In genomic region chr2:17171446-17172049, GRCh38 we compare ENCODE assay signal across 8 cellular contexts.
DNase-seq lines count a peak whose midpoint lies in the region; ATAC-seq, FAIRE-seq and TF ChIP-seq lines count a peak whose summit lies in the region.

No MANE protein-coding gene starts in this region.

- TF ChIP-seq CTCF in AG09309 (IDR thresholded peaks at IDR 0.05; ENCODE audit: control insufficient read depth, insufficient read depth, low read depth, low read length, missing control alignments) (peak; percentile 84), RWPE1 (conservative IDR thresholded peaks at IDR 0.05; ENCODE audit: low read depth) (peak; percentile 34)

- H3K27ac Mint-ChIP-seq in activated CD4-positive, alpha-beta memory T cell treated with anti-CD3 and anti-CD28 coated beads for 36 hours, result no peak overlapping the region

- H3K9me3 ChIP-seq in small intestine (ENCODE audit: control insufficient read depth, low read depth), result no peaks in the 10 kb centered on the region

- POLR2A ChIA-PET in RWPE1 (lab: Yijun Ruan, JAX; ENCODE audit: low non-redundant PET), result no interaction called here
- POLR2A ChIA-PET in activated CD4-positive, alpha-beta memory T cell treated with anti-CD3 and anti-CD28 coated beads for 36 hours (lab: Charles Lee), result no interaction called here

- WGBS in small intestine, 3 donors, result 42 to 48% (median 44%) methylated on average over 7 of the region's 7 CpGs

- peaks cover 0 to 2% of the 10 kb centered on the region in 2 donors for H3K27me3 ChIP-seq in small intestine (ENCODE audit: control insufficient read depth in 2 of 2, insufficient read depth in 2 of 2, low read length in 2 of 2)

- H3K4me3 ChIP-seq in AG09309 (ENCODE audit: control insufficient read depth, low read depth, low read length), result no peak overlapping the region
- H3K4me3 ChIP-seq in small intestine (ENCODE audit: low read depth in 1 of 2, low read length in 2 of 2), result no peak overlapping the region

- no peaks in the 10 kb centered on the region for H3K36me3 ChIP-seq in small intestine (ENCODE audit: control insufficient read depth in 2 of 2, insufficient read depth in 2 of 2, low read length in 2 of 2)

- no peaks in the 10 kb centered on the region for H3K4me1 Mint-ChIP-seq in activated CD4-positive, alpha-beta memory T cell treated with anti-CD3 and anti-CD28 coated beads for 36 hours (ENCODE audit: low read depth)

- no peaks in the 10 kb centered on the region for H3K36me3 Mint-ChIP-seq in activated CD4-positive, alpha-beta memory T cell treated with anti-CD3 and anti-CD28 coated beads for 36 hours

- peak; percentile 86 for ATAC-seq in GM18868 (IDR thresholded peaks at IDR 0.05; ENCODE audit: unreplicated experiment)
- peak; percentile 72 for ATAC-seq in HG03066 (IDR thresholded peaks at IDR 0.05; ENCODE audit: low read depth, unreplicated experiment)
- ATAC-seq in Right ventricle myocardium superior (ENCODE audit: poor library complexity), result peak; percentile 80
- no peak for ATAC-seq in HG03095 (IDR thresholded peaks at IDR 0.05; ENCODE audit: unreplicated experiment)

- H3K27ac ChIP-seq in RWPE1 (no peak overlapping the region), small intestine (ENCODE audit: low read depth in 1 of 2, low read length in 1 of 2) (no peak overlapping the region)

- no peaks in the 10 kb centered on the region for H3K27me3 Mint-ChIP-seq in activated CD4-positive, alpha-beta memory T cell treated with anti-CD3 and anti-CD28 coated beads for 36 hours

- H3K4me3 Mint-ChIP-seq in activated CD4-positive, alpha-beta memory T cell treated with anti-CD3 and anti-CD28 coated beads for 36 hours, result no peak overlapping the region

- intact Hi-C loops in Right ventricle myocardium superior (cut with DNase I), result no loop called here
- intact Hi-C loops in activated CD4-positive, alpha-beta memory T cell treated with anti-CD3 and anti-CD28 coated beads for 36 hours (cut with micrococcal nuclease), result no loop called here

- no peaks in the 10 kb centered on the region for H3K4me1 ChIP-seq in small intestine (ENCODE audit: control insufficient read depth in 2 of 2, insufficient read depth in 1 of 2, low read depth in 1 of 2, low read length in 1 of 2)

- FAIRE-seq in small intestine (lab: Jason Lieb, UNC), result no peak

- H3K9me3 Mint-ChIP-seq in activated CD4-positive, alpha-beta memory T cell treated with anti-CD3 and anti-CD28 coated beads for 36 hours, result peaks cover 6% of the 10 kb centered on the region

- CTCF ChIA-PET in RWPE1 (lab: Yijun Ruan, JAX), result no interaction called here
- CTCF ChIA-PET in activated CD4-positive, alpha-beta memory T cell treated with anti-CD3 and anti-CD28 coated beads for 36 hours (lab: Charles Lee), result no interaction called here

- DNase-seq in AG09309 (ENCODE audit: low read depth), result peak; percentile 7
- peak; percentile 20 for DNase-seq in RWPE1 (ENCODE audit: low spot score)
- DNase-seq in Right ventricle myocardium superior, result no peak
- DNase-seq in small intestine, result peak; percentile 13
- no peak for DNase-seq in activated CD4-positive, alpha-beta memory T cell treated with anti-CD3 and anti-CD28 coated beads for 36 hours

Comparison
In these comparisons a context has a peak if more than half of its experiments do, and no peak if none do; other contexts are left out.
1. DNase-seq: peak in AG09309 (single experiment), RWPE1 (single experiment) and small intestine (single experiment); none in Right ventricle myocardium superior (single experiment) and activated CD4-positive, alpha-beta memory T cell treated with anti-CD3 and anti-CD28 coated beads for 36 hours (single experiment).